ENCODE assay signal across 1 cellular context in the genomic region with DNA sequence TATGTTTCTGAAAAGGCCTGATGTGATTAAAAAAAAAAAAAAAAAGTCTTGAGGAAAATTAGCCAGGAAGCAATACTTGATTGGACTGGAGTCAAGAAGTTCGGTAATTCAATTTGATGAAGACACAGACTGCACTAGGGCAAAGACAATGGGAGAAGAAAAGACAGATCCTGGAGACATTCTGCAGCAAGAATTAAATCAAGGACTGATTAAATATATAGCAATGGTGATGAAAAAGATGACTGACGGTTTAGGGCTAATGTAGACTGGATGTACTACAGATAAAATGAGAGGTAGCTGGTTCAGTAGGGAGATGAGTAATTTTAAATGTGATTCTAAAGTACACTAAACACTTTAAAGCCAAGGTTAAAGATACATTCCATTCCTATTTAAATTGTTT.
TF ChIP-seq lines count a peak whose summit lies in the region.

No MANE protein-coding gene starts in this region.

TF ChIP-seq in SK-N-SH, 30 proteins besides CTCF, POLR2A, EP300 and RAD21:
- 0 out of 2 replicates have a peak, but pooled peaks have one; percentile 9 for TF ChIP-seq NFIC (IDR thresholded peaks at IDR 0.05; ENCODE audit: borderline replicate concordance)
- TF ChIP-seq, protein P1, sequence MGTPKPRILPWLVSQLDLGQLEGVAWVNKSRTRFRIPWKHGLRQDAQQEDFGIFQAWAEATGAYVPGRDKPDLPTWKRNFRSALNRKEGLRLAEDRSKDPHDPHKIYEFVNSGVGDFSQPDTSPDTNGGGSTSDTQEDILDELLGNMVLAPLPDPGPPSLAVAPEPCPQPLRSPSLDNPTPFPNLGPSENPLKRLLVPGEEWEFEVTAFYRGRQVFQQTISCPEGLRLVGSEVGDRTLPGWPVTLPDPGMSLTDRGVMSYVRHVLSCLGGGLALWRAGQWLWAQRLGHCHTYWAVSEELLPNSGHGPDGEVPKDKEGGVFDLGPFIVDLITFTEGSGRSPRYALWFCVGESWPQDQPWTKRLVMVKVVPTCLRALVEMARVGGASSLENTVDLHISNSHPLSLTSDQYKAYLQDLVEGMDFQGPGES (IDR thresholded peaks at IDR 0.05; ENCODE audit: low read depth, low read length): no peak
